8 cellular contexts compared by ENCODE assay signal in the genomic region with DNA sequence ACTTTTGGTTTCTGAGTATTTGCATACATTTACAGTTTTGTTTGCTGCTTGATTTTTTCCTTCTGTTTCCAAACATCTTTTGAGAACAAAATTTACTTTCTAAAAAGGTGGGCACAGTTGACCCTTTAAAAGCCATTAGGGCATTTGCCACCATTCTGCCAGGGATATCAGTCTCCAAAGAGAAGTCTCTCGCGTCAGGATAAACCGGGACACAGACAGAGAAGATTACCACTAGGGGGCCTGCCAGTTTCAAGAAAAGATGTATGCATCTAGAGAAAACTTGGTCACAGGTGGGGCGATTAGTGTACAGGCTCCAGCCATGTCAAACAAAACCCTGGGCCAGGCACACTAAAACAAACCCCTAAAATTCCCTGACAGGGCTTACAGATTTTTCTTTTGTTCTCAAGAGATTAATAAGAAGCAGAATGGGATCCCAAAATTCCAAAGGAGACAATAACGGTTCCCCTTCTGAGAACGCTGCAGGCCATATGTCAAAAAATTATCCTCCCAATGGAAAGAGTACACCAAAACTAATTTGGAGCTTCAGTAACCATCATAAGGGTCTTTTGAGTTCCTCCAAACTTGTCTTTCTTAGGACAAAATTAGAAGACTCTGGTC. TPM values are rescaled to one million over a fixed set of nuclear protein-coding genes. Genes with fewer than 3 reads are reported as not detected.
DNase-seq lines count a peak whose midpoint lies in the region; FAIRE-seq and TF ChIP-seq lines count a peak whose summit lies in the region.

No MANE protein-coding gene starts in this region.

- H3K36me3 ChIP-seq in smooth muscle cell (ENCODE audit: low read depth), result no peaks in the 10 kb centered on the region
- no peaks in the 10 kb centered on the region for H3K36me3 ChIP-seq in effector memory CD4-positive, alpha-beta T cell (ENCODE audit: control insufficient read depth, insufficient read depth, low read length)

- DNase-seq in activated T-cell treated with anti-CD3 and anti-CD28 coated beads, Interleukin-2, amount 50 U/mL, for 48 hours, result peak; percentile 19 to 22
- DNase-seq in activated T-cell treated with anti-CD3 and anti-CD28 coated beads for 4 hours (no peak), HuH-7 (ENCODE audit: low spot score) (peak; percentile 35), SK-MEL-5 (ENCODE audit: low read depth, low spot score) (peak; percentile 80), frontal cortex (ENCODE audit: low spot score in 2 of 2) (peak; percentile 54 to 58), smooth muscle cell (lab: John Stamatoyannopoulos, UW; ENCODE audit: unreplicated experiment) (no peak)
- DNase-seq in effector memory CD4-positive, alpha-beta T cell, result no peak
- no peak for DNase-seq in activated CD8-positive, alpha-beta memory T cell treated with anti-CD3 and anti-CD28 coated beads for 24 hours

- H3F3A ChIP-seq in smooth muscle cell (ENCODE audit: low read depth), result no peaks in the 10 kb centered on the region

- no peaks in the 10 kb centered on the region for H3K27me3 ChIP-seq in smooth muscle cell (ENCODE audit: low read depth)
- H3K27me3 ChIP-seq in effector memory CD4-positive, alpha-beta T cell (replicated peaks; ENCODE audit: control insufficient read depth, insufficient read depth, low read length, poor library complexity, severe bottlenecking), result no peaks in the 10 kb centered on the region

- H3K9me3 ChIP-seq in smooth muscle cell (replicated peaks; ENCODE audit: low read depth), result no peaks in the 10 kb centered on the region
- no peaks in the 10 kb centered on the region for H3K9me3 ChIP-seq in effector memory CD4-positive, alpha-beta T cell (ENCODE audit: control insufficient read depth, low read length)

- H3K79me2 ChIP-seq in smooth muscle cell (ENCODE audit: low read depth), result no peaks in the 10 kb centered on the region

- H3K9ac ChIP-seq in smooth muscle cell (ENCODE audit: low read depth), result no peak overlapping the region

- no peak overlapping the region for H3K27ac ChIP-seq in smooth muscle cell (ENCODE audit: low read depth)
- no peak overlapping the region for H3K27ac ChIP-seq in effector memory CD4-positive, alpha-beta T cell (ENCODE audit: insufficient read depth, low read length, poor library complexity, severe bottlenecking)

- no peaks in the 10 kb centered on the region for H3K4me1 ChIP-seq in smooth muscle cell (ENCODE audit: low read depth)
- no peaks in the 10 kb centered on the region for H3K4me1 ChIP-seq in effector memory CD4-positive, alpha-beta T cell (ENCODE audit: control insufficient read depth, insufficient read depth, low read length, poor library complexity, severe bottlenecking)

- FAIRE-seq in frontal cortex (lab: Jason Lieb, UNC), result no peak

- no peaks in the 10 kb centered on the region for H4K20me1 ChIP-seq in smooth muscle cell (ENCODE audit: low read depth)

- in situ Hi-C loops in SK-MEL-5 (cut with HindIII; ENCODE audit: low pct_unique_long_range_greater_than_20kb, low sequenced_read_pairs), result no loop called here

- H2AFZ ChIP-seq in smooth muscle cell (ENCODE audit: low read depth), result no peak overlapping the region

- 45% methylated on average over 6 of the region's 6 CpGs for WGBS in smooth muscle cell (ENCODE audit: low lambda C conversion rate)

- no peak overlapping the region for H3K4me2 ChIP-seq in smooth muscle cell

- H3K4me3 ChIP-seq in smooth muscle cell, result no peak overlapping the region
- no peak overlapping the region for H3K4me3 ChIP-seq in effector memory CD4-positive, alpha-beta T cell (ENCODE audit: insufficient read depth, low read depth, low read length, poor library complexity, severe bottlenecking)

- TF ChIP-seq CTCF in smooth muscle cell (IDR thresholded peaks at IDR 0.05; ENCODE audit: borderline replicate concordance, insufficient read depth, poor library complexity, severe bottlenecking), result peak; percentile 67

RNA-seq across cellular contexts. Expression of gene PABPC3, which starts 10.7 kb away (rescaled TPM):
- 0.11 and 0.13 TPM in 2 replicates for total RNA-seq in SK-MEL-5 (2014; rRNA removed; shearing (Covaris generic))
- polyA plus RNA-seq in SK-MEL-5 (2015; cell fraction: cytosol; rRNA removed), result 0.32 and 0.46 TPM in 2 replicates
- 0.05 and 0.06 TPM in 2 replicates for polyA plus RNA-seq in SK-MEL-5 (2015; cell fraction: nucleus; rRNA removed)
- total RNA-seq in frontal cortex (0.41 TPM), smooth muscle cell (0.04 TPM in 1 of 2 replicates, not detected in the other)
- polyA plus RNA-seq in smooth muscle cell, result 0.05 and 0.12 TPM in 2 replicates

Comparison
In these comparisons a context has a peak if more than half of its experiments do, and no peak if none do; other contexts are left out.
1. DNase-seq: peak in activated T-cell treated with anti-CD3 and anti-CD28 coated beads, Interleukin-2, amount 50 U/mL, for 48 hours (2 of 2), HuH-7 (single experiment), SK-MEL-5 (single experiment) and frontal cortex (2 of 2); none in activated T-cell treated with anti-CD3 and anti-CD28 coated beads for 4 hours (single experiment), smooth muscle cell (single experiment), effector memory CD4-positive, alpha-beta T cell (0 of 3) and activated CD8-positive, alpha-beta memory T cell treated with anti-CD3 and anti-CD28 coated beads for 24 hours (single experiment).